In the genomic region with DNA sequence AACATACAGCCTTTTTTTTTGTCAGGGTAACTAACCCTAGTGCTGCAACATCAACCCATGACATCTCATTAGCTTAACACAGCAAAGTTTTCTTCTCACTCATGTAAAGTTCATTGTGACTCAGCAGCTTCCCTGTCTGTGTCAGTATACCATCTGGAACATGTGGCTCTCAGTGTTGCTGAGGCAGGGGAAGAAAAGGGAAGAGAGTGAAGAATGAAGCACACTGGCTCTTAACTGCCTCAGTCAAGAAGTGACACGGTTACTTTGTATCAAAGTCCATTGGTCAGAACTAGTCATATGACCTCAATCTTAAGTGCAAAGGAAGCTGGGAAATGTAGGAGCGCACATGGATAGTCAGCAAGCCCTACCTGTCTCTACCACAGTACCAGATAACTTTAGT, we compare ENCODE assay signal across 8 cellular contexts.
A peak's percentile ranks its signal among the peaks of the same experiment; 100 is the strongest.
DNase-seq lines count a peak whose midpoint lies in the region; ATAC-seq and TF ChIP-seq lines count a peak whose summit lies in the region.

No MANE protein-coding gene starts in this region.

- H3K79me2 ChIP-seq in OCI-LY3 (ENCODE audit: low read length) = no peaks in the 10 kb centered on the region

- no peaks in the 10 kb centered on the region for H3K27me3 ChIP-seq in OCI-LY3 (ENCODE audit: low read depth, low read length)
- H3K27me3 ChIP-seq in upper lobe of left lung = no peaks in the 10 kb centered on the region

- WGBS in upper lobe of left lung, 2 donors = 61 to 66% methylated on average over 2 of the region's 2 CpGs

- H3K4me2 ChIP-seq in OCI-LY3 (ENCODE audit: low read length) = peak overlapping the region; percentile 20

- H3K4me3 Mint-ChIP-seq in naive thymus-derived CD8-positive, alpha-beta T cell = no peak overlapping the region

- no peak overlapping the region for H3K9ac ChIP-seq in OCI-LY3 (ENCODE audit: low read length)

- no peaks in the 10 kb centered on the region for H3K9me3 Mint-ChIP-seq in naive thymus-derived CD8-positive, alpha-beta T cell

- H4K20me1 ChIP-seq in OCI-LY3 (ENCODE audit: insufficient read depth, low read length) = no peaks in the 10 kb centered on the region

- TF ChIP-seq POLR2A in upper lobe of left lung (IDR thresholded peaks at IDR 0.05) = peak in 1 of 4 donors; percentile 34

- H3K4me3 ChIP-seq in OCI-LY3 (ENCODE audit: low read length) (no peak overlapping the region), upper lobe of left lung (no peak overlapping the region)

- ATAC-seq in GM18499 (IDR thresholded peaks at IDR 0.05; ENCODE audit: insufficient read depth, unreplicated experiment) (peak; percentile 54), HG02610 (IDR thresholded peaks at IDR 0.05; ENCODE audit: unreplicated experiment) (peak; percentile 93), upper lobe of left lung (ENCODE audit: low FRiP score in 2 of 2) (peak; percentile 70 to 80)
- ATAC-seq in naive thymus-derived CD8-positive, alpha-beta T cell = no peak

- TF ChIP-seq CTCF in OCI-LY3 (IDR thresholded peaks at IDR 0.05; ENCODE audit: low read depth, low read length) (no peak), upper lobe of left lung (IDR thresholded peaks at IDR 0.05) (no peak)

- TF ChIP-seq EP300 in upper lobe of left lung (IDR thresholded peaks at IDR 0.05) = peak in 1 of 4 donors; percentile 12

- H3K27ac ChIP-seq in OCI-LY3 (ENCODE audit: low read length) (peak overlapping the region; percentile 27), upper lobe of left lung (peak overlapping the region in 1 of 4 donors; percentile 36)

- H3K36me3 ChIP-seq in OCI-LY3 (replicated peaks; ENCODE audit: low read depth, low read length) (no peaks in the 10 kb centered on the region), upper lobe of left lung (no peaks in the 10 kb centered on the region)

- peak; percentile 44 for DNase-seq in fibroblast of the conjunctiva (ENCODE audit: low read depth)
- peak in 1 of 2 donors; percentile 36 for DNase-seq in upper lobe of left lung
- no peak for DNase-seq in superior temporal gyrus (ENCODE audit: extremely low spot score)
- no peak for DNase-seq in stimulated activated naive CD4-positive, alpha-beta T cell (lab: John Stamatoyannopoulos, UW)
- DNase-seq in naive thymus-derived CD8-positive, alpha-beta T cell = no peak

- H3K4me1 ChIP-seq in OCI-LY3 (ENCODE audit: low read length) (peaks cover 24% of the 10 kb centered on the region), upper lobe of left lung (peaks cover 0 to 3% (median 0%) of the 10 kb centered on the region in 4 donors)

- POLR2A ChIA-PET in naive thymus-derived CD8-positive, alpha-beta T cell (lab: Charles Lee) = no interaction called here

- no peak overlapping the region for H3K27ac Mint-ChIP-seq in naive thymus-derived CD8-positive, alpha-beta T cell

- H3K36me3 Mint-ChIP-seq in naive thymus-derived CD8-positive, alpha-beta T cell = no peaks in the 10 kb centered on the region

- H3K27me3 Mint-ChIP-seq in naive thymus-derived CD8-positive, alpha-beta T cell = peaks cover 0 to 7% (median 3%) of the 10 kb centered on the region in 5 donors

- H2AFZ ChIP-seq in OCI-LY3 (ENCODE audit: low read depth, low read length) = no peak overlapping the region

- H3K9me3 ChIP-seq in OCI-LY3 (ENCODE audit: insufficient read depth, low read length) = no peaks in the 10 kb centered on the region
- H3K9me3 ChIP-seq in upper lobe of left lung = no peaks in the 10 kb centered on the region

- H3K4me1 Mint-ChIP-seq in naive thymus-derived CD8-positive, alpha-beta T cell = no peaks in the 10 kb centered on the region

Comparison
In these comparisons a context has a peak if more than half of its experiments do, and no peak if none do; other contexts are left out.
1. ATAC-seq: peak in GM18499 (single experiment), HG02610 (single experiment) and upper lobe of left lung (2 of 2); none in naive thymus-derived CD8-positive, alpha-beta T cell (0 of 2).